10 cellular contexts compared by ENCODE assay signal in genomic region chr2:222295368-222296041, GRCh38. TPM values are rescaled to one million over a fixed set of nuclear protein-coding genes. Genes with fewer than 3 reads are reported as not detected.
DNase-seq lines count a peak whose midpoint lies in the region; ATAC-seq, FAIRE-seq and TF ChIP-seq lines count a peak whose summit lies in the region.
"Had no signal": no experiment of that assay in that cellular context is flagged by ENCODE, and none has a peak within 500 bp of the region (broad histone marks: within the 10 kb centered on the region; RNA-seq: fewer than 3 reads in every experiment).

No MANE protein-coding gene starts in this region.

- peaks cover 0 to 29% (median 5%) of the 10 kb centered on the region in 7 donors for H3K9me3 Mint-ChIP-seq in CD4-positive, CD25-positive, alpha-beta regulatory T cell
- peaks cover 3% of the 10 kb centered on the region for H3K9me3 Mint-ChIP-seq in endodermal cell
- no peaks in the 10 kb centered on the region for H3K9me3 Mint-ChIP-seq in neural crest cell

- WGBS in endodermal cell (ENCODE audit: insufficient coverage in 1 of 2, insufficient read length in 1 of 2), 2 experiments, result 3 to 12% methylated on average over 28 to 32 of the region's 33 CpGs

- ATAC-seq in CD4-positive, CD25-positive, alpha-beta regulatory T cell (ENCODE audit: low read depth in 2 of 2), result no peak

- H3K27me3 Mint-ChIP-seq in CD4-positive, CD25-positive, alpha-beta regulatory T cell, result peaks cover 96% of the 10 kb centered on the region
- H3K27me3 Mint-ChIP-seq in endodermal cell (ENCODE audit: insufficient read depth) (peaks cover 98% of the 10 kb centered on the region), neural crest cell (ENCODE audit: low read depth) (peaks cover 97% of the 10 kb centered on the region)

- peak overlapping the region; percentile 30 for H3K4me2 ChIP-seq in OCI-LY3 (ENCODE audit: low read length)

- peaks cover 8 to 55% (median 23%) of the 10 kb centered on the region in 4 donors for H3K4me1 Mint-ChIP-seq in CD4-positive, CD25-positive, alpha-beta regulatory T cell
- H3K4me1 Mint-ChIP-seq in endodermal cell (peaks cover 34% of the 10 kb centered on the region), neural crest cell (peaks cover 79% of the 10 kb centered on the region)

- H3K36me3 Mint-ChIP-seq in CD4-positive, CD25-positive, alpha-beta regulatory T cell, result no peaks in the 10 kb centered on the region
- H3K36me3 Mint-ChIP-seq in endodermal cell (ENCODE audit: low read depth), result no peaks in the 10 kb centered on the region
- H3K36me3 Mint-ChIP-seq in neural crest cell (ENCODE audit: low read depth), result peaks cover 27% of the 10 kb centered on the region

- H3K79me2 ChIP-seq in OCI-LY3 (ENCODE audit: low read length), result no peaks in the 10 kb centered on the region

- H3K27ac ChIP-seq in CD4-positive, CD25-positive, alpha-beta regulatory T cell (ENCODE audit: insufficient read depth, low read length, poor library complexity, severe bottlenecking), result no peak overlapping the region
- H3K27ac ChIP-seq in OCI-LY3 (ENCODE audit: low read length) (no peak overlapping the region), endodermal cell (ENCODE audit: low read depth, low read length) (peak overlapping the region; percentile 53)

- no peak overlapping the region for H3K9ac ChIP-seq in OCI-LY3 (ENCODE audit: low read length)
- H3K9ac ChIP-seq in endodermal cell (ENCODE audit: extremely low read depth, low read length, poor library complexity, severe bottlenecking), result no peak overlapping the region

- peaks cover 48% of the 10 kb centered on the region for H3K27me3 ChIP-seq in CD4-positive, CD25-positive, alpha-beta regulatory T cell (ENCODE audit: control insufficient read depth, insufficient read depth, low read length)
- no peaks in the 10 kb centered on the region for H3K27me3 ChIP-seq in OCI-LY3 (ENCODE audit: low read depth, low read length)
- H3K27me3 ChIP-seq in endodermal cell (ENCODE audit: control insufficient read depth, insufficient read depth, low read length, poor library complexity, severe bottlenecking), result peaks cover 100% of the 10 kb centered on the region

- H2AFZ ChIP-seq in OCI-LY3 (ENCODE audit: low read depth, low read length), result no peak overlapping the region

- no peaks in the 10 kb centered on the region for H4K20me1 ChIP-seq in OCI-LY3 (ENCODE audit: insufficient read depth, low read length)

- no peak for DNase-seq in CD4-positive, CD25-positive, alpha-beta regulatory T cell
- DNase-seq in endodermal cell, result peak; percentile 66
- DNase-seq in neural crest cell (ENCODE audit: low read depth, low spot score), result no peak
- no peak for DNase-seq in frontal cortex (ENCODE audit: low spot score in 2 of 2)
- DNase-seq in central memory CD4-positive, alpha-beta T cell, result no peak
- no peak for DNase-seq in medulla oblongata (ENCODE audit: extremely low spot score)
- DNase-seq in HEK293T (ENCODE audit: extremely low spot score), result no peak
- DNase-seq: NCI-H1105 had no signal

- CTCF ChIA-PET in HEK293T (lab: Yijun Ruan, JAX), result no interaction called here

- peaks cover 25% of the 10 kb centered on the region for H3K4me1 ChIP-seq in CD4-positive, CD25-positive, alpha-beta regulatory T cell (ENCODE audit: control insufficient read depth, insufficient read depth, low read length, poor library complexity, severe bottlenecking)
- H3K4me1 ChIP-seq in OCI-LY3 (ENCODE audit: low read length), result no peaks in the 10 kb centered on the region
- no peaks in the 10 kb centered on the region for H3K4me1 ChIP-seq in endodermal cell (ENCODE audit: control insufficient read depth, insufficient read depth, low read length)

- H3K4me3 Mint-ChIP-seq in CD4-positive, CD25-positive, alpha-beta regulatory T cell, result peak overlapping the region; percentile 49 to 83 (median 82)
- H3K4me3 Mint-ChIP-seq in endodermal cell (no peak overlapping the region), neural crest cell (peak overlapping the region; percentile 87)

- H3K4me3 ChIP-seq in CD4-positive, CD25-positive, alpha-beta regulatory T cell (ENCODE audit: low read depth, low read length), result peak overlapping the region; percentile 69
- H3K4me3 ChIP-seq in OCI-LY3 (ENCODE audit: low read length) (peak overlapping the region; percentile 26), endodermal cell (ENCODE audit: low read length) (no peak overlapping the region)

- no peak overlapping the region for H3K27ac Mint-ChIP-seq in CD4-positive, CD25-positive, alpha-beta regulatory T cell
- H3K27ac Mint-ChIP-seq in endodermal cell (no peak overlapping the region), neural crest cell (ENCODE audit: unreplicated experiment) (no peak overlapping the region)

- POLR2A ChIA-PET in HEK293T (lab: Yijun Ruan, JAX), result no interaction called here

- no peaks in the 10 kb centered on the region for H3K36me3 ChIP-seq in CD4-positive, CD25-positive, alpha-beta regulatory T cell (ENCODE audit: control insufficient read depth, insufficient read depth, low read length)
- no peaks in the 10 kb centered on the region for H3K36me3 ChIP-seq in OCI-LY3 (replicated peaks; ENCODE audit: low read depth, low read length)
- no peaks in the 10 kb centered on the region for H3K36me3 ChIP-seq in endodermal cell (ENCODE audit: control insufficient read depth, insufficient read depth, low read length)

- FAIRE-seq in frontal cortex (lab: Jason Lieb, UNC), result no peak

- H3K9me3 ChIP-seq in CD4-positive, CD25-positive, alpha-beta regulatory T cell (ENCODE audit: control insufficient read depth in 2 of 2, low read length in 2 of 2), result peaks cover 0 to 10% of the 10 kb centered on the region in 2 experiments
- no peaks in the 10 kb centered on the region for H3K9me3 ChIP-seq in OCI-LY3 (ENCODE audit: insufficient read depth, low read length)
- H3K9me3 ChIP-seq in endodermal cell (ENCODE audit: control insufficient read depth, low read length), result no peaks in the 10 kb centered on the region

- no peak for TF ChIP-seq CTCF in OCI-LY3 (IDR thresholded peaks at IDR 0.05; ENCODE audit: low read depth, low read length)
- TF ChIP-seq CTCF in endodermal cell (conservative IDR thresholded peaks at IDR 0.05), result no peak
- TF ChIP-seq CTCF in neural crest cell (conservative IDR thresholded peaks at IDR 0.05), result no peak

TF ChIP-seq in HEK293T, 16 proteins besides CTCF, POLR2A, EP300 and RAD21:
- no peak for TF ChIP-seq ELF4 (IDR thresholded peaks at IDR 0.05)
- TF ChIP-seq NFRKB (IDR thresholded peaks at IDR 0.05), result no peak
- TF ChIP-seq SP1 (IDR thresholded peaks at IDR 0.05), result no peak
- no peak for TF ChIP-seq ZNF384 (IDR thresholded peaks at IDR 0.05)
- TF ChIP-seq SUZ12 (IDR thresholded peaks at IDR 0.05), result no peak
- TF ChIP-seq FOXK2 (IDR thresholded peaks at IDR 0.05), result no peak
- no peak for TF ChIP-seq TARDBP (IDR thresholded peaks at IDR 0.05)
- no peak for TF ChIP-seq FOXM1 (IDR thresholded peaks at IDR 0.05; ENCODE audit: borderline replicate concordance)

RNA-seq across cellular contexts. Expression of gene PAX3, which starts 3.3 kb away (rescaled TPM):
- not detected for total RNA-seq in CD4-positive, CD25-positive, alpha-beta regulatory T cell
- not detected for polyA plus RNA-seq in CD4-positive, CD25-positive, alpha-beta regulatory T cell
- not detected for total RNA-seq in endodermal cell
- 89.3 TPM for polyA plus RNA-seq in endodermal cell (2013, experiment 1 of 2)
- polyA plus RNA-seq in endodermal cell (2013, experiment 2 of 2), result 69.3 TPM
- total RNA-seq in neural crest cell, result 52.1 and 52.2 TPM in 2 replicates
- not detected for total RNA-seq in frontal cortex
- total RNA-seq: pulmonary artery endothelial cell had no signal

Comparison
In these comparisons a context has a peak if more than half of its experiments do, and no peak if none do; other contexts are left out.
1. RNA of gene PAX3, which starts 3.3 kb away (total RNA-seq): 52.1 to 52.2 TPM in neural crest cell; not detected in CD4-positive, CD25-positive, alpha-beta regulatory T cell (single experiment), not detected in endodermal cell and not detected in frontal cortex (single experiment); every median in the first group is over 10 times any median in the second.